8 cellular contexts compared by ENCODE assay signal in the genomic region with DNA sequence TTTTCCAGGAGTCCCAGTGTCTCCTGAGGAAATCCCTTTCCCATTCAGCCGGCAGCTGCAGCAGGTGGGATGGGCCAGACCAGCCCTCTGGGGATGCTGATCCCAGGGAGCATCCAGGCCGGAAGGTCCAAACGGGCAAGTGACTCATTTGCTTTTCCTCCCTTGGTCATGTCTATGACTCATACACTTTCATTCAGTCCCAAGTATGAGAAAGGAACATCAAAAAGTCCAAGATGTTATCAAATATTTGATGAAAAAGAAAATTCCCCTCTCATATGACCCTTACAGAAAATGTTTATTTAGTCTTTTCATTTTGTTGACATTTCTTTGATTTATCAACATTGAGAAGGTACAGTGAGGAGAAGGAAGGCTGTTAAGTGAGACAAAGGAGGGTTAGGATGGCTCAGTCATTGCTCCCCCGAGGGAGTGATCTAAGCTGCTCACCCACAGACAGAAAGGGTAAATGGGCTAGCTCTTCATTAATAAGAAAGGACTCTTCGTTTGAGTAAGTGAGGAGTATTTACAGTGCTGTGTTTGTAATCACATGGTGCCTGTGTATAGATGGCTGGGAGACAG.
A peak's percentile ranks its signal among the peaks of the same experiment; 100 is the strongest.
DNase-seq lines count a peak whose midpoint lies in the region; ATAC-seq and TF ChIP-seq lines count a peak whose summit lies in the region.

No MANE protein-coding gene starts in this region.

- no peak for TF ChIP-seq POLR2A in erythroblast (IDR thresholded peaks at IDR 0.05; ENCODE audit: low read length)

- peak overlapping the region; percentile 42 for H3K4me2 ChIP-seq in smooth muscle cell

- H3K4me1 ChIP-seq in SJCRH30 (peaks cover 46% of the 10 kb centered on the region), smooth muscle cell (ENCODE audit: low read depth) (no peaks in the 10 kb centered on the region)

- 3% methylated on average over 5 of the region's 5 CpGs for WGBS in smooth muscle cell (ENCODE audit: low lambda C conversion rate)

- intact Hi-C loops in posterior cingulate gyrus (cut with DNase I) = no loop called here

- H3K36me3 ChIP-seq in SJCRH30 (no peaks in the 10 kb centered on the region), smooth muscle cell (ENCODE audit: low read depth) (no peaks in the 10 kb centered on the region)

- no peak for ATAC-seq in HG03520 (IDR thresholded peaks at IDR 0.05; ENCODE audit: unreplicated experiment)

- peaks cover 6% of the 10 kb centered on the region for H3K79me2 ChIP-seq in smooth muscle cell (ENCODE audit: low read depth)

- H3F3A ChIP-seq in smooth muscle cell (ENCODE audit: low read depth) = peaks cover 31% of the 10 kb centered on the region

- H3K27me3 ChIP-seq in SJCRH30 (no peaks in the 10 kb centered on the region), smooth muscle cell (ENCODE audit: low read depth) (no peaks in the 10 kb centered on the region)

- no peak overlapping the region for H2AFZ ChIP-seq in smooth muscle cell (ENCODE audit: low read depth)

- no peaks in the 10 kb centered on the region for H3K9me3 ChIP-seq in SJCRH30 (replicated peaks)
- no peaks in the 10 kb centered on the region for H3K9me3 ChIP-seq in smooth muscle cell (replicated peaks; ENCODE audit: low read depth)

- H3K4me3 ChIP-seq in SJCRH30 (no peak overlapping the region), smooth muscle cell (no peak overlapping the region)

- no peak for TF ChIP-seq CTCF in smooth muscle cell (IDR thresholded peaks at IDR 0.05; ENCODE audit: borderline replicate concordance, insufficient read depth, poor library complexity, severe bottlenecking)

- DNase-seq in GOT3 (lab: John Stamatoyannopoulos, UW) (peak; percentile 44), SJCRH30 (peak; percentile 81 to 83), glomerular endothelial cell (ENCODE audit: extremely low read depth, low read depth, low spot score) (peak; percentile 83), smooth muscle cell (lab: John Stamatoyannopoulos, UW; ENCODE audit: unreplicated experiment) (no peak), posterior cingulate gyrus (no peak), erythroblast (lab: John Stamatoyannopoulos, UW) (no peak), NCI-H2081 treated with DMSO at 0.1 percent for 48 hours (lab: John Stamatoyannopoulos, UW) (no peak)

- H3K27ac ChIP-seq in SJCRH30 = peak overlapping the region; percentile 55
- peak overlapping the region; percentile 86 for H3K27ac ChIP-seq in smooth muscle cell (ENCODE audit: low read depth)

- H4K20me1 ChIP-seq in smooth muscle cell (ENCODE audit: low read depth) = no peaks in the 10 kb centered on the region

- H3K9ac ChIP-seq in smooth muscle cell (ENCODE audit: low read depth) = peak overlapping the region; percentile 22

Comparison
In these comparisons a context has a peak if more than half of its experiments do, and no peak if none do; other contexts are left out.
1. DNase-seq: peak in GOT3 (single experiment), SJCRH30 (2 of 2) and glomerular endothelial cell (single experiment); none in smooth muscle cell (single experiment), posterior cingulate gyrus (0 of 10), erythroblast (0 of 2) and NCI-H2081 treated with DMSO at 0.1 percent for 48 hours (single experiment).